In the genomic region with DNA sequence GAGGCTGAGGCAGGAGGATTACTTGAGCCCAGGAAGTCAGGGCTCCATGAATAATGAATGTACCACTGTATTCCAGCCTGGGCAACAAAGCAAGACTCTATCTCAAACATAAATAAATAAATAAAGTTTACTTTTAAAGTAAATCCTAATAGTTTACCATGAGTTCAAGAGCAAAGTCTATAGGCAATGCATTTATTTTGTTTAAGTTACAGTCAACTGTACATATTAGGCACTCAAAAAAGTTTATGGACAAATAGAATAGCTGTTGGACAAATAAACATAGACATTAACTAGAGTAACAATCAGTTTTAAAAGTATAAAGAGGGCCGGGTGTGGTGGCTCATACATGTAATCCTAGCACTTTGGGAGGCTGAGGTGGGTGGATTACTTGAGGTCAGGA, we compare ENCODE assay signal across 27 cellular contexts. TPM values are rescaled to one million over a fixed set of nuclear protein-coding genes. Genes with fewer than 3 reads are reported as not detected.
"Had no signal": no experiment of that assay in that cellular context is flagged by ENCODE, and none has a peak within 500 bp of the region (broad histone marks: within the 10 kb centered on the region; RNA-seq: fewer than 3 reads in every experiment).

No MANE protein-coding gene starts in this region.

- H3K4me2 ChIP-seq: hepatocyte had no signal

- H3K9me3 ChIP-seq: left ventricle myocardium inferior, mucosa of descending colon, ovary, sigmoid colon, spleen, suprapubic skin, thoracic aorta, tibial nerve, uterus had no signal

- DNase-seq: islet precursor cell; left ventricle myocardium inferior; midbrain; mucosa of descending colon; naive thymus-derived CD4-positive, alpha-beta T cell; ovary; retina; right cardiac atrium; sigmoid colon; small intestine; spleen; stimulated activated CD4-positive, alpha-beta T cell treated with anti-CD3 and anti-CD28 coated beads, Interleukin-4, amount 100 ng/mL, for 24 hours; stimulated activated naive CD4-positive, alpha-beta T cell; uterus had no signal

- H3K36me3 Mint-ChIP-seq: natural killer cell treated with Interleukin-12 subunit alpha and Interleukin-12 subunit beta and Interleukin-15 and Interleukin-18, amount 100 ng/mL, for 72 hours had no signal

- H3K27me3 ChIP-seq: hepatocyte, ovary, sigmoid colon, spleen, suprapubic skin, tibial nerve, uterus had no signal

- H3K4me1 ChIP-seq: uterus had no signal

- H3K27me3 Mint-ChIP-seq: memory B cell; natural killer cell treated with Interleukin-12 subunit alpha and Interleukin-12 subunit beta and Interleukin-15 and Interleukin-18, amount 100 ng/mL, for 72 hours; progenitor cell of endocrine pancreas; stimulated activated naive CD8-positive, alpha-beta T cell treated with anti-CD3 and anti-CD28 coated beads, Interleukin-15, Interleukin-2, amounts not matched to agents 100 ng/mL and 50 ng/mL, for 24 hours; type B pancreatic cell had no signal

- H3K4me3 ChIP-seq: hepatocyte, left ventricle myocardium inferior, lung, mucosa of descending colon, ovary, sigmoid colon, spleen, suprapubic skin, thoracic aorta, tibial nerve, uterus had no signal

- H3K27ac ChIP-seq: hepatocyte, left ventricle myocardium inferior, ovary, sigmoid colon, spleen, suprapubic skin, thoracic aorta, tibial nerve, uterus had no signal

- H3K4me3 Mint-ChIP-seq: memory B cell; naive thymus-derived CD4-positive, alpha-beta T cell; natural killer cell treated with Interleukin-12 subunit alpha and Interleukin-12 subunit beta and Interleukin-15 and Interleukin-18, amount 100 ng/mL, for 72 hours; stimulated activated effector memory CD8-positive, alpha-beta T cell treated with anti-CD3 and anti-CD28 coated beads, Interleukin-12 subunit alpha, Interleukin-12 subunit beta, amount 100 ng/mL, for 72 hours; stimulated activated naive CD8-positive, alpha-beta T cell treated with anti-CD3 and anti-CD28 coated beads, Interleukin-15, Interleukin-2, amounts not matched to agents 100 ng/mL and 50 ng/mL, for 24 hours; type B pancreatic cell had no signal

- H3K27ac Mint-ChIP-seq: natural killer cell treated with Interleukin-12 subunit alpha and Interleukin-12 subunit beta and Interleukin-15 and Interleukin-18, amount 100 ng/mL, for 72 hours; stimulated activated effector memory CD8-positive, alpha-beta T cell treated with anti-CD3 and anti-CD28 coated beads, Interleukin-12 subunit alpha, Interleukin-12 subunit beta, amount 100 ng/mL, for 72 hours; stimulated activated naive CD8-positive, alpha-beta T cell treated with anti-CD3 and anti-CD28 coated beads, Interleukin-15, Interleukin-2, amounts not matched to agents 100 ng/mL and 50 ng/mL, for 24 hours; type B pancreatic cell had no signal

- H3K36me3 ChIP-seq: ovary, sigmoid colon, suprapubic skin, thoracic aorta, uterus had no signal

- ATAC-seq: mucosa of descending colon; naive thymus-derived CD4-positive, alpha-beta T cell; natural killer cell treated with Interleukin-12 subunit alpha and Interleukin-12 subunit beta and Interleukin-15 and Interleukin-18, amount 100 ng/mL, for 72 hours; right cardiac atrium; stimulated activated effector memory CD8-positive, alpha-beta T cell treated with anti-CD3 and anti-CD28 coated beads, Interleukin-12 subunit alpha, Interleukin-12 subunit beta, amount 100 ng/mL, for 72 hours had no signal

- H3K9me3 Mint-ChIP-seq: memory B cell; natural killer cell treated with Interleukin-12 subunit alpha and Interleukin-12 subunit beta and Interleukin-15 and Interleukin-18, amount 100 ng/mL, for 72 hours; stimulated activated effector memory CD8-positive, alpha-beta T cell treated with anti-CD3 and anti-CD28 coated beads, Interleukin-12 subunit alpha, Interleukin-12 subunit beta, amount 100 ng/mL, for 72 hours; stimulated activated naive CD8-positive, alpha-beta T cell treated with anti-CD3 and anti-CD28 coated beads, Interleukin-15, Interleukin-2, amounts not matched to agents 100 ng/mL and 50 ng/mL, for 24 hours; type B pancreatic cell had no signal

RNA-seq across cellular contexts. Expression of a gene that starts 12.0 kb away (rescaled TPM):
- total RNA-seq: mesenteric fat pad, subcutaneous adipose tissue, tibial nerve had no signal
